ENCODE assay signal across 8 cellular contexts in the genomic region with DNA sequence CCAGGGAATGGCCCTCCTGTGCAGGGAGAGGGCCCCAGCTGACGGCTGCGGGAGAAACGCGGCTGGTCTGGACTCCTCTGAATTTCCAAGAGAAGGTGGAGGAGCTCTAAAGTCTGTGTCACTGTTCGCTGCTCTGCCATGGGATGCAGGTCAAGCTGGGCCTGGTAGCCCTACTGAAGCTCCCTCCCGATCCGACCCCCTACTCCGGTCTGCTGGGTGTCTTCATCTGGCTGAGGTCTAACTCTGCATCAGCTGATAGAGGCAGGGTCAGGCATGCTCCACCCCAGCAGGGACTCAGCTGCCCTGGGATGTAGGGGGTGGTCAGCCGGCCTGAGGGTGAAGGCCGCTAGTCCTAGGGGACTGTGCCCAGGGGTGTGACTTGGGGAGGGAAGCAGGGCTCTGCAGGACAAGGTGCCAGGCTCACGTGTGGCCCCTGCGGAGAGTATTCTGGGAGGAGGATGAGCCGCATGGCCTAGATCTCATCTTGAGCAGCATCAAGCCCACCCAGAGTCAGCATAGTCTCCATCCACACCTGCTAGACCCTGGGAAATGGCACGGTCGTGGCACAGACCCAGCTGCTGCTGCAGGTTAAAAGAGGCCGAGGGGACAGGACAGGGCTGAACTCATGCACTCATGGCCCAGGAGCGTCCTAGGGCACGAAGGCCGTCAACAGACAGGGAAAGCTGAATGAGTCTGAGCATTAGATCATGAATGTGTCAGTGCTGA. TPM values are rescaled to one million over a fixed set of nuclear protein-coding genes. Genes with fewer than 3 reads are reported as not detected.
DNase-seq lines count a peak whose midpoint lies in the region; ATAC-seq and TF ChIP-seq lines count a peak whose summit lies in the region.

No MANE protein-coding gene starts in this region.

- CTCF ChIA-PET in HEK293T (lab: Yijun Ruan, JAX), result no interaction called here

- intact Hi-C loops in heart left ventricle (cut with DNase I), result loop anchor here in 3 of 10 donors (2.0 to 5.0 kb wide), 3 partner anchors 26 to 274 kb away; partner anchors contain the start of gene GZF1 (in 1 of the 3)
- intact Hi-C loops in left ventricle myocardium superior (cut with micrococcal nuclease), result no loop called here
- intact Hi-C loops in uterus (cut with DNase I; ENCODE audit: low total_unique reads), result no loop called here

- ATAC-seq in heart left ventricle (no peak), left ventricle myocardium superior (no peak)

- peak overlapping the region; percentile 59 to 100 (median 90) for H3K4me3 ChIP-seq in heart left ventricle
- peak overlapping the region; percentile 68 to 80 for H3K4me3 ChIP-seq in duodenal mucosa (ENCODE audit: low read depth in 1 of 2, low read length in 2 of 2)
- H3K4me3 ChIP-seq in muscle layer of duodenum (ENCODE audit: low read depth in 1 of 2, low read length in 2 of 2), result peak overlapping the region; percentile 69 to 88
- peak overlapping the region; percentile 78 to 90 for H3K4me3 ChIP-seq in uterus

- TF ChIP-seq POLR2A in heart left ventricle (IDR thresholded peaks at IDR 0.05), result no peak
- TF ChIP-seq POLR2A in uterus (IDR thresholded peaks at IDR 0.05), result no peak

- POLR2A ChIA-PET in HEK293T (lab: Yijun Ruan, JAX), result interaction anchor here (1.2 to 2.2 kb wide), 2 partner anchors 24 to 215 kb away, joined by 4 to 8 read pairs; partner anchors contain the start of gene NAPB

- H3K4me1 ChIP-seq in heart left ventricle, result peaks cover 0 to 78% (median 30%) of the 10 kb centered on the region in 12 donors
- peaks cover 26% of the 10 kb centered on the region in 2 donors for H3K4me1 ChIP-seq in duodenal mucosa (ENCODE audit: control insufficient read depth in 1 of 2, insufficient read depth in 2 of 2, low read length in 2 of 2)
- peaks cover 9 to 36% of the 10 kb centered on the region in 2 donors for H3K4me1 ChIP-seq in muscle layer of duodenum (ENCODE audit: control insufficient read depth in 1 of 2, insufficient read depth in 2 of 2, low read length in 2 of 2)
- peaks cover 9 to 12% of the 10 kb centered on the region in 2 donors for H3K4me1 ChIP-seq in uterus

- H3K9me3 ChIP-seq in heart left ventricle (no peaks in the 10 kb centered on the region), duodenal mucosa (ENCODE audit: control insufficient read depth in 1 of 2, low read length in 2 of 2) (no peaks in the 10 kb centered on the region), muscle layer of duodenum (ENCODE audit: control insufficient read depth in 1 of 2, low read length in 2 of 2) (no peaks in the 10 kb centered on the region), uterus (no peaks in the 10 kb centered on the region)

- H3K9ac ChIP-seq in duodenal mucosa (ENCODE audit: low read depth in 1 of 2, low read length in 2 of 2), result peak overlapping the region; percentile 72 to 75

- peaks cover 0 to 37% (median 26%) of the 10 kb centered on the region in 9 donors for H3K36me3 ChIP-seq in heart left ventricle
- H3K36me3 ChIP-seq in duodenal mucosa (ENCODE audit: control insufficient read depth in 1 of 2, insufficient read depth in 2 of 2, low read length in 2 of 2), result peaks cover 0 to 32% of the 10 kb centered on the region in 2 donors
- peaks cover 16 to 21% of the 10 kb centered on the region in 2 donors for H3K36me3 ChIP-seq in muscle layer of duodenum (ENCODE audit: control insufficient read depth in 1 of 2, insufficient read depth in 2 of 2, low read length in 2 of 2)
- H3K36me3 ChIP-seq in uterus, result no peaks in the 10 kb centered on the region

- DNase-seq in heart left ventricle (peak in 1 of 5 donors; percentile 60), left ventricle myocardium superior (no peak), uterus (no peak), NCI-H1417 (lab: John Stamatoyannopoulos, UW) (no peak), HEK293T (ENCODE audit: extremely low spot score) (no peak)
- DNase-seq in activated naive CD4-positive, alpha-beta T cell treated with Interleukin-2 at 50 U/mL for 16 hours, result no peak

- 62 to 77% (median 72%) methylated on average over 17 to 19 of the region's 19 CpGs for WGBS in heart left ventricle, 4 donors

- H3K27me3 ChIP-seq in heart left ventricle, result no peaks in the 10 kb centered on the region
- no peaks in the 10 kb centered on the region for H3K27me3 ChIP-seq in duodenal mucosa (ENCODE audit: control insufficient read depth in 1 of 2, insufficient read depth in 2 of 2, low read length in 2 of 2)
- no peaks in the 10 kb centered on the region for H3K27me3 ChIP-seq in muscle layer of duodenum (ENCODE audit: low read depth, low read length)
- H3K27me3 ChIP-seq in uterus, result no peaks in the 10 kb centered on the region

- TF ChIP-seq CTCF in heart left ventricle (IDR thresholded peaks at IDR 0.05) (no peak), uterus (IDR thresholded peaks at IDR 0.05) (no peak)

- H3K27ac ChIP-seq in heart left ventricle, result peak overlapping the region; percentile 87 to 100 (median 96)
- no peak overlapping the region for H3K27ac ChIP-seq in duodenal mucosa (ENCODE audit: low read depth, low read length)
- H3K27ac ChIP-seq in muscle layer of duodenum (ENCODE audit: low read length), result peak overlapping the region; percentile 20
- peak overlapping the region; percentile 81 to 99 for H3K27ac ChIP-seq in uterus

TF ChIP-seq in HEK293T, 16 proteins besides CTCF, POLR2A, EP300 and RAD21:
- TF ChIP-seq SP1 (IDR thresholded peaks at IDR 0.05), result no peak
- no peak for TF ChIP-seq BHLHE40 (IDR thresholded peaks at IDR 0.05; ENCODE audit: borderline replicate concordance)
- TF ChIP-seq FOXM1 (IDR thresholded peaks at IDR 0.05; ENCODE audit: borderline replicate concordance), result no peak
- no peak for TF ChIP-seq FOXA1 (IDR thresholded peaks at IDR 0.05)
- TF ChIP-seq ZNF384 (IDR thresholded peaks at IDR 0.05), result no peak
- TF ChIP-seq LEF1 (IDR thresholded peaks at IDR 0.05; ENCODE audit: borderline replicate concordance), result no peak
- no peak for TF ChIP-seq ARNT (IDR thresholded peaks at IDR 0.05)
- no peak for TF ChIP-seq SUZ12 (IDR thresholded peaks at IDR 0.05)
- no peak for TF ChIP-seq FOXK2 (IDR thresholded peaks at IDR 0.05)
- TF ChIP-seq CTBP1 (IDR thresholded peaks at IDR 0.05; ENCODE audit: borderline replicate concordance), result no peak
- no peak for TF ChIP-seq L3MBTL2 (conservative IDR thresholded peaks at IDR 0.05)
- no peak for TF ChIP-seq TARDBP (IDR thresholded peaks at IDR 0.05)

RNA-seq across cellular contexts. Expression of gene CST3, which starts 1.4 kb away (rescaled TPM):
- total RNA-seq in heart left ventricle (1,000 to 10,000 TPM in 3 of 9 donors, 100 to 1,000 TPM in 6; 482 to 1,194 (median 708) TPM), left ventricle myocardium superior (887 TPM), uterus (1,000 to 10,000 TPM in 1 of 4 donors, 100 to 1,000 TPM in 3; 205 to 1,148 (median 624) TPM)
- 100 to 1,000 TPM; 240 to 611 TPM for polyA plus RNA-seq in heart left ventricle

RNA-seq across cellular contexts. Expression of gene CST9, which starts 30.6 kb away (rescaled TPM):
- not detected for total RNA-seq in heart left ventricle
- not detected for polyA plus RNA-seq in heart left ventricle
- not detected for total RNA-seq in left ventricle myocardium superior
- total RNA-seq in uterus, result not detected

RNA-seq across cellular contexts. Expression of gene CST4, which starts 52.5 kb away (rescaled TPM):
- not detected for total RNA-seq in heart left ventricle
- polyA plus RNA-seq in heart left ventricle, result not detected
- not detected for total RNA-seq in left ventricle myocardium superior
- not detected for total RNA-seq in uterus
